ENCODE assay signal across 11 cellular contexts in genomic region chr17:30716461-30717289, GRCh38.
DNase-seq lines count a peak whose midpoint lies in the region; ATAC-seq and TF ChIP-seq lines count a peak whose summit lies in the region.
"Had no signal": no experiment of that assay in that cellular context is flagged by ENCODE, and none has a peak within 500 bp of the region (broad histone marks: within the 10 kb centered on the region; RNA-seq: fewer than 3 reads in every experiment).

No MANE protein-coding gene starts in this region.

- H3K23ac ChIP-seq in IMR-90 (ENCODE audit: low read depth, low read length) (no peak overlapping the region), mesendoderm (ENCODE audit: low read length) (no peak overlapping the region)

- BruUV-seq in IMR-90 (replicated peaks; lab: Mats Ljungman, UMichigan) = no TSS peak

- peaks cover 27% of the 10 kb centered on the region for H4K20me1 ChIP-seq in IMR-90 (ENCODE audit: insufficient read depth, low read length)

- H2BK120ac ChIP-seq in IMR-90 (ENCODE audit: low read depth, low read length) (no peak overlapping the region), mesendoderm (ENCODE audit: low read depth, low read length) (no peak overlapping the region)

- dilution Hi-C loops in IMR-90 (cut with HindIII; ENCODE audit: low sequenced_read_pairs, unreplicated experiment) = no loop called here

- no peak overlapping the region for H2AK9ac ChIP-seq in IMR-90 (replicated peaks; ENCODE audit: low read depth, low read length, poor library complexity)

- H3K4me3 ChIP-seq in IMR-90 (ENCODE audit: insufficient read depth, low read depth, low read length) (no peak overlapping the region), astrocyte of the cerebellum (ENCODE audit: low read depth, low read length) (no peak overlapping the region), mesendoderm (ENCODE audit: low read length) (no peak overlapping the region)

- DNase-seq in DMS 273 (lab: John Stamatoyannopoulos, UW; ENCODE audit: unreplicated experiment) = peak; percentile 70
- DNase-seq in DMS 273 treated with DMSO at 0.1 percent for 48 hours (lab: John Stamatoyannopoulos, UW) = no peak
- DNase-seq in IMR-90 = peak; percentile 16
- DNase-seq in astrocyte of the cerebellum (ENCODE audit: low read depth) = no peak
- peak; percentile 66 for DNase-seq in mesendoderm
- no peak for DNase-seq in NCI-H446 treated with DMSO at 0.1 percent for 48 hours (lab: John Stamatoyannopoulos, UW)
- DNase-seq: 8988T; SIG-M5; stimulated activated CD4-positive, alpha-beta T cell treated with anti-CD3 and anti-CD28 coated beads, Interleukin-12 subunit alpha, Interleukin-12 subunit beta, amount 100 ng/mL, for 4 hours had no signal

- H3K9ac ChIP-seq in IMR-90 (ENCODE audit: low read depth, low read length) = no peak overlapping the region
- H3K9ac ChIP-seq in mesendoderm (ENCODE audit: low read length) = no peak overlapping the region

- intact Hi-C loops in IMR-90 (cut with micrococcal nuclease) = no loop called here

- no peaks in the 10 kb centered on the region for H3K9me1 ChIP-seq in IMR-90 (ENCODE audit: insufficient read depth, low read length)

- H3K4ac ChIP-seq in IMR-90 (ENCODE audit: low read depth, low read length) (no peak overlapping the region), mesendoderm (ENCODE audit: low read depth, low read length) (no peak overlapping the region)

- TF ChIP-seq POLR2A in IMR-90 (IDR thresholded peaks at IDR 0.05; ENCODE audit: low read depth, low read length) = no peak

- no peak overlapping the region for H4K8ac ChIP-seq in IMR-90 (ENCODE audit: low read depth in 2 of 2, low read length in 2 of 2)
- no peak overlapping the region for H4K8ac ChIP-seq in mesendoderm (ENCODE audit: low read depth, low read length)

- H3K9me3 ChIP-seq in IMR-90 (ENCODE audit: control insufficient read depth, insufficient read depth, low read length) = no peaks in the 10 kb centered on the region

- POLR2A ChIA-PET in IMR-90 (lab: Charles Lee; ENCODE audit: unreplicated experiment) = no interaction called here

- H3K36me3 ChIP-seq in IMR-90 (ENCODE audit: control insufficient read depth, insufficient read depth, low read length) = no peaks in the 10 kb centered on the region
- H3K36me3 ChIP-seq in mesendoderm (ENCODE audit: control insufficient read depth, insufficient read depth, low read length) = no peaks in the 10 kb centered on the region

- H3K18ac ChIP-seq in IMR-90 (ENCODE audit: low read depth, low read length) (no peak overlapping the region), mesendoderm (ENCODE audit: low read length) (no peak overlapping the region)

- TF ChIP-seq CTCF in IMR-90 (conservative IDR thresholded peaks at IDR 0.05; ENCODE audit: low read depth, low read length) (peak; percentile 24; the same call in 1 of the 2 replicates), astrocyte of the cerebellum (IDR thresholded peaks at IDR 0.05; ENCODE audit: low read depth, low read length, missing control alignments) (peak; percentile 14)

- ATAC-seq in IMR-90 (ENCODE audit: low read depth) (no peak), GM21619 (IDR thresholded peaks at IDR 0.05; ENCODE audit: unreplicated experiment) (no peak), HG03175 (IDR thresholded peaks at IDR 0.05; ENCODE audit: unreplicated experiment) (no peak)

- peaks cover 94% of the 10 kb centered on the region for H3K79me2 ChIP-seq in mesendoderm (ENCODE audit: control insufficient read depth, insufficient read depth, low read length)

- H3K27ac ChIP-seq in IMR-90 (ENCODE audit: insufficient read depth, low read length) (no peak overlapping the region), mesendoderm (ENCODE audit: low read depth, low read length) (no peak overlapping the region)

- no peak overlapping the region for H3K14ac ChIP-seq in IMR-90 (replicated peaks; ENCODE audit: low read depth, low read length)

- in situ Hi-C loops in IMR-90 (cut with MboI; ENCODE audit: low sequenced_read_pairs) = loop anchor here (5.0 to 25.0 kb wide), 2 partner anchors 239 to 404 kb away; partner anchors contain the start of gene GOSR1
- in situ Hi-C loops in astrocyte of the cerebellum (cut with HindIII; ENCODE audit: low sequenced_read_pairs) = no loop called here

- H3K27me3 ChIP-seq in IMR-90 (ENCODE audit: control insufficient read depth, insufficient read depth, low read length) (no peaks in the 10 kb centered on the region), mesendoderm (ENCODE audit: insufficient read depth, low read length, poor library complexity) (no peaks in the 10 kb centered on the region)

- WGBS in IMR-90 (ENCODE audit: extremely low coverage in 2 of 2, insufficient read length in 1 of 2), 2 experiments = 90% methylated on average over 14 of the region's 17 CpGs; no CpG with 5 or more reads in 1 of the 2 experiments
- no CpG with 5 or more reads among the region's 17 CpGs for WGBS in mesendoderm (ENCODE audit: extremely low coverage, insufficient coverage, low lambda C conversion rate)

- CTCF ChIA-PET in IMR-90 (lab: Yijun Ruan, JAX) = no interaction called here

- H2BK20ac ChIP-seq in IMR-90 (ENCODE audit: low read depth, low read length) = no peak overlapping the region

- TF ChIP-seq RAD21 in IMR-90 (IDR thresholded peaks at IDR 0.05; ENCODE audit: low read length) = no peak

- H4K5ac ChIP-seq in IMR-90 (ENCODE audit: low read depth, low read length) (no peak overlapping the region), mesendoderm (ENCODE audit: low read length) (no peak overlapping the region)

- H4K91ac ChIP-seq in IMR-90 (ENCODE audit: insufficient read depth, low read depth, low read length) = no peak overlapping the region

- H3K79me1 ChIP-seq in IMR-90 (ENCODE audit: low read depth in 1 of 2, low read length in 2 of 2) = peaks cover 6 to 25% of the 10 kb centered on the region in 2 experiments
- peaks cover 4% of the 10 kb centered on the region for H3K79me1 ChIP-seq in mesendoderm (ENCODE audit: low read length)

- H3K56ac ChIP-seq in IMR-90 (ENCODE audit: extremely low read depth, insufficient read depth, low read length) (no peak overlapping the region), mesendoderm (ENCODE audit: low read length) (peak overlapping the region; percentile 7)

- no peak overlapping the region for H2AFZ ChIP-seq in IMR-90 (replicated peaks; ENCODE audit: low read length, poor library complexity)

- H3K4me2 ChIP-seq in IMR-90 (ENCODE audit: low read depth, low read length) = no peak overlapping the region
- no peak overlapping the region for H3K4me2 ChIP-seq in mesendoderm (ENCODE audit: low read length)

- H2BK15ac ChIP-seq in IMR-90 (ENCODE audit: low read depth, low read length) (no peak overlapping the region), mesendoderm (replicated peaks; ENCODE audit: low read depth) (no peak overlapping the region)

- H2AK5ac ChIP-seq in IMR-90 (ENCODE audit: low read depth, low read length) = no peak overlapping the region
- no peak overlapping the region for H2AK5ac ChIP-seq in mesendoderm (ENCODE audit: low read length)

- no peaks in the 10 kb centered on the region for H3K4me1 ChIP-seq in IMR-90 (ENCODE audit: control insufficient read depth, insufficient read depth, low read length)
- no peaks in the 10 kb centered on the region for H3K4me1 ChIP-seq in mesendoderm (ENCODE audit: control insufficient read depth, low read depth, low read length)

- H2BK5ac ChIP-seq in IMR-90 (ENCODE audit: low read depth, low read length, poor library complexity, severe bottlenecking) (no peak overlapping the region), mesendoderm (ENCODE audit: low read length) (no peak overlapping the region)

TF ChIP-seq in IMR-90, 13 proteins besides CTCF, POLR2A, EP300 and RAD21:
- TF ChIP-seq ELK1 (IDR thresholded peaks at IDR 0.05; ENCODE audit: borderline replicate concordance, low read depth, low read length) (no peak), RCOR1 (IDR thresholded peaks at IDR 0.05; ENCODE audit: insufficient replicate concordance, low read length) (no peak), BHLHE40 (IDR thresholded peaks at IDR 0.05; ENCODE audit: low read depth, low read length) (no peak), MAFK (IDR thresholded peaks at IDR 0.05; ENCODE audit: low read depth, low read length) (no peak), FOS (IDR thresholded peaks at IDR 0.05; ENCODE audit: low read depth, low read length) (no peak), MXI1 (IDR thresholded peaks at IDR 0.05; ENCODE audit: borderline replicate concordance, low read depth, low read length) (no peak), CEBPB (IDR thresholded peaks at IDR 0.05; ENCODE audit: low read depth, low read length) (no peak), SMC3 (IDR thresholded peaks at IDR 0.05; ENCODE audit: low read depth, low read length) (no peak), MAZ (IDR thresholded peaks at IDR 0.05; ENCODE audit: borderline replicate concordance, low read depth, low read length) (no peak), NFE2L2 (IDR thresholded peaks at IDR 0.05; ENCODE audit: low read depth, low read length) (no peak), USF2 (IDR thresholded peaks at IDR 0.05; ENCODE audit: low read depth, low read length) (no peak), RFX5 (IDR thresholded peaks at IDR 0.05; ENCODE audit: low read depth, low read length) (no peak), CHD1 (IDR thresholded peaks at IDR 0.05; ENCODE audit: low read depth, low read length) (no peak)

Comparison
In these comparisons a context has a peak if more than half of its experiments do, and no peak if none do; other contexts are left out.
1. DNase-seq: peak in DMS 273 (single experiment), IMR-90 (single experiment) and mesendoderm (single experiment); none in DMS 273 treated with DMSO at 0.1 percent for 48 hours (single experiment), astrocyte of the cerebellum (single experiment) and NCI-H446 treated with DMSO at 0.1 percent for 48 hours (single experiment).